Comparison of ENCODE assay signal across 21 cellular contexts in genomic region chr4:2334826-2335728, GRCh38.
DNase-seq lines count a peak whose midpoint lies in the region; TF ChIP-seq lines count a peak whose summit lies in the region.
"Had no signal": no experiment of that assay in that cellular context is flagged by ENCODE, and none has a peak within 500 bp of the region (broad histone marks: within the 10 kb centered on the region; RNA-seq: fewer than 3 reads in every experiment).

No MANE protein-coding gene starts in this region.

- H3K36me3 ChIP-seq in HEK293 (ENCODE audit: control insufficient read depth in 2 of 2, insufficient read depth in 1 of 2, low read length in 2 of 2) (no peaks in the 10 kb centered on the region), esophagus muscularis mucosa (peaks cover 0 to 35% (median 15%) of the 10 kb centered on the region in 4 donors), sigmoid colon (no peaks in the 10 kb centered on the region)
- H3K36me3 ChIP-seq: cardiac muscle cell, ovary had no signal

- intact Hi-C loops in esophagus muscularis mucosa (cut with DNase I), result no loop called here
- intact Hi-C loops in sigmoid colon (cut with DNase I), result no loop called here

- H3K4me3 ChIP-seq in HEK293 (ENCODE audit: low read depth, low read length), result no peak overlapping the region
- no peak overlapping the region for H3K4me3 ChIP-seq in esophagus muscularis mucosa
- H3K4me3 ChIP-seq in sigmoid colon, result no peak overlapping the region
- H3K4me3 ChIP-seq: ascending aorta, cardiac muscle cell, GM23248, mucosa of descending colon, ovary, smooth muscle cell had no signal

- no peak overlapping the region for H3K27ac ChIP-seq in HEK293 (ENCODE audit: extremely low read depth, low read depth, low read length)
- no peak overlapping the region for H3K27ac ChIP-seq in esophagus muscularis mucosa (replicated peaks in 1 of 4)
- H3K27ac ChIP-seq in sigmoid colon, result no peak overlapping the region
- H3K27ac ChIP-seq: ascending aorta, cardiac muscle cell, GM23248, ovary, RWPE1 had no signal

- TF ChIP-seq EP300 in esophagus muscularis mucosa (IDR thresholded peaks at IDR 0.05), result no peak
- no peak for TF ChIP-seq EP300 in sigmoid colon (IDR thresholded peaks at IDR 0.05)

- H3K4me1 ChIP-seq in HEK293 (ENCODE audit: control insufficient read depth, insufficient read depth, low read length) (peaks cover 6% of the 10 kb centered on the region), esophagus muscularis mucosa (no peaks in the 10 kb centered on the region), sigmoid colon (no peaks in the 10 kb centered on the region)
- H3K4me1 ChIP-seq: ascending aorta had no signal

- POLR2A ChIA-PET in HEK293 (lab: Yijun Ruan, JAX), result no interaction called here

- DNase-seq in D341Med (ENCODE audit: low spot score) (peak; percentile 26), esophagus muscularis mucosa (ENCODE audit: extremely low spot score) (peak; percentile 50), sigmoid colon (peak; percentile 61), NCI-H526 (lab: John Stamatoyannopoulos, UW) (no peak), anterior cingulate cortex (lab: John Stamatoyannopoulos, UW) (no peak), Ammon's horn (ENCODE audit: low spot score) (no peak)
- DNase-seq: activated CD4-positive, alpha-beta T cell treated with anti-CD3 and anti-CD28 coated beads, Interleukin-2, amount 10 ng/mL, durations not matched to agents 7 days and 5 days; GM23248; Kasumi-1; mucosa of descending colon; MV-4-11; NCI-H146; NCI-H2107; NCI-H446 treated with DMSO at 0.1 percent for 48 hours; ovary; retina had no signal

- no peaks in the 10 kb centered on the region for H3K27me3 ChIP-seq in esophagus muscularis mucosa
- H3K27me3 ChIP-seq in sigmoid colon, result no peaks in the 10 kb centered on the region
- H3K27me3 ChIP-seq: ascending aorta, cardiac muscle cell, ovary had no signal

- 88% methylated on average over 18 of the region's 27 CpGs for WGBS in esophagus muscularis mucosa
- 88% methylated on average over 26 to 27 of the region's 27 CpGs for WGBS in sigmoid colon, 2 donors

- TF ChIP-seq CTCF in HEK293 (tag by site-specific recombination; IDR thresholded peaks at IDR 0.05) (no peak), esophagus muscularis mucosa (IDR thresholded peaks at IDR 0.05) (no peak), sigmoid colon (IDR thresholded peaks at IDR 0.05) (no peak)

- H3K9me3 ChIP-seq in HEK293 (ENCODE audit: control insufficient read depth, insufficient read depth, low read depth, low read length) (no peaks in the 10 kb centered on the region), esophagus muscularis mucosa (no peaks in the 10 kb centered on the region), sigmoid colon (no peaks in the 10 kb centered on the region)
- H3K9me3 ChIP-seq: ascending aorta, mucosa of descending colon, ovary had no signal

- TF ChIP-seq POLR2A in esophagus muscularis mucosa (IDR thresholded peaks at IDR 0.05; ENCODE audit: low read depth) (no peak), sigmoid colon (IDR thresholded peaks at IDR 0.05) (no peak)

- CTCF ChIA-PET in HEK293 (lab: Yijun Ruan, JAX), result no interaction called here

TF ChIP-seq in HEK293, 187 proteins besides CTCF, POLR2A, EP300 and RAD21:
- TF ChIP-seq ZEB2 (tag by site-specific recombination; IDR thresholded peaks at IDR 0.05), result peak; percentile 45; the same call in 1 of the 2 replicates
- TF ChIP-seq, protein P1, sequence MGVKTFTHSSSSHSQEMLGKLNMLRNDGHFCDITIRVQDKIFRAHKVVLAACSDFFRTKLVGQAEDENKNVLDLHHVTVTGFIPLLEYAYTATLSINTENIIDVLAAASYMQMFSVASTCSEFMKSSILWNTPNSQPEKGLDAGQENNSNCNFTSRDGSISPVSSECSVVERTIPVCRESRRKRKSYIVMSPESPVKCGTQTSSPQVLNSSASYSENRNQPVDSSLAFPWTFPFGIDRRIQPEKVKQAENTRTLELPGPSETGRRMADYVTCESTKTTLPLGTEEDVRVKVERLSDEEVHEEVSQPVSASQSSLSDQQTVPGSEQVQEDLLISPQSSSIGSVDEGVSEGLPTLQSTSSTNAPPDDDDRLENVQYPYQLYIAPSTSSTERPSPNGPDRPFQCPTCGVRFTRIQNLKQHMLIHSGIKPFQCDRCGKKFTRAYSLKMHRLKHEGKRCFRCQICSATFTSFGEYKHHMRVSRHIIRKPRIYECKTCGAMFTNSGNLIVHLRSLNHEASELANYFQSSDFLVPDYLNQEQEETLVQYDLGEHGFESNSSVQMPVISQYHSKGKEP (tag by site-specific recombination; IDR thresholded peaks at IDR 0.05), result no peak

Comparison
In these comparisons a context has a peak if more than half of its experiments do, and no peak if none do; other contexts are left out.
1. DNase-seq: peak in D341Med (single experiment), esophagus muscularis mucosa (single experiment) and sigmoid colon (single experiment); none in NCI-H526 (0 of 2), anterior cingulate cortex (0 of 58) and Ammon's horn (single experiment).